Comparison of ENCODE assay signal across 17 cellular contexts in genomic region chr16:16162591-16162990, GRCh38.
DNase-seq lines count a peak whose midpoint lies in the region; TF ChIP-seq lines count a peak whose summit lies in the region.
"Had no signal": no experiment of that assay in that cellular context is flagged by ENCODE, and none has a peak within 500 bp of the region (broad histone marks: within the 10 kb centered on the region; RNA-seq: fewer than 3 reads in every experiment).

No MANE protein-coding gene starts in this region.

- H2BK120ac ChIP-seq in neuronal stem cell (ENCODE audit: low read depth, low read length), result peak overlapping the region; percentile 11

- no peak overlapping the region for H3K4me3 Mint-ChIP-seq in activated CD4-positive, alpha-beta memory T cell treated with anti-CD3 and anti-CD28 coated beads for 36 hours
- H3K4me3 Mint-ChIP-seq in activated CD4-positive, alpha-beta memory T cell treated with anti-CD3 and anti-CD28 coated beads, Interleukin-2, amount 10 ng/mL, durations not matched to agents 7 days and 5 days, result no peak overlapping the region
- H3K4me3 Mint-ChIP-seq: CD4-positive, CD25-positive, alpha-beta regulatory T cell had no signal

- H3K9me3 ChIP-seq in neuronal stem cell (replicated peaks in 1 of 2; ENCODE audit: control insufficient read depth in 2 of 2, insufficient read depth in 1 of 2, low read depth in 1 of 2, low read length in 2 of 2), result peaks cover 23 to 26% of the 10 kb centered on the region in 2 donors
- H3K9me3 ChIP-seq: Caco-2 had no signal

- H2AK5ac ChIP-seq in neuronal stem cell (ENCODE audit: low read depth, low read length), result no peak overlapping the region

- DNase-seq in DMS 273 (lab: John Stamatoyannopoulos, UW; ENCODE audit: unreplicated experiment) (peak; percentile 29), DMS 273 treated with DMSO at 0.1 percent for 48 hours (lab: John Stamatoyannopoulos, UW) (no peak), NAMALWA (ENCODE audit: low spot score) (peak; percentile 41), neuronal stem cell (ENCODE audit: low spot score) (no peak), brain microvascular endothelial cell (no peak)
- DNase-seq in activated CD4-positive, alpha-beta memory T cell treated with anti-CD3 and anti-CD28 coated beads for 36 hours, result peak; percentile 19
- no peak for DNase-seq in activated CD4-positive, alpha-beta memory T cell treated with anti-CD3 and anti-CD28 coated beads, Interleukin-2, amount 10 ng/mL, durations not matched to agents 7 days and 5 days
- DNase-seq in activated CD8-positive, alpha-beta memory T cell treated with anti-CD3 and anti-CD28 coated beads, Interleukin-2, amount 50 U/mL, for 48 hours, result no peak
- DNase-seq: AML-193; Caco-2; CD4-positive, CD25-positive, alpha-beta regulatory T cell; GOT3; KBM-7; NCI-H1694 treated with DMSO at 0.1 percent for 48 hours; NCI-H226; NK-92 treated with Interleukin-12 subunit alpha and Interleukin-12 subunit beta, amount 100 ng/mL, for 24 hours had no signal

- peaks cover 20% of the 10 kb centered on the region for H3K9me3 Mint-ChIP-seq in activated CD4-positive, alpha-beta memory T cell treated with anti-CD3 and anti-CD28 coated beads for 36 hours
- H3K9me3 Mint-ChIP-seq in activated CD4-positive, alpha-beta memory T cell treated with anti-CD3 and anti-CD28 coated beads, Interleukin-2, amount 10 ng/mL, durations not matched to agents 7 days and 5 days, result peaks cover 17% of the 10 kb centered on the region

- TF ChIP-seq CTCF in brain microvascular endothelial cell (IDR thresholded peaks at IDR 0.05; ENCODE audit: low read depth, low read length, missing control alignments), result no peak

- no peak overlapping the region for H2BK15ac ChIP-seq in neuronal stem cell (ENCODE audit: low read length)

- H4K8ac ChIP-seq in neuronal stem cell (ENCODE audit: low read depth, low read length), result no peak overlapping the region

- no peak overlapping the region for H3K4me2 ChIP-seq in neuronal stem cell (ENCODE audit: insufficient read depth, low read length, poor library complexity, severe bottlenecking)

- H3K27me3 ChIP-seq in neuronal stem cell (ENCODE audit: control insufficient read depth in 3 of 3, insufficient read depth in 3 of 3, low read depth in 1 of 3, low read length in 3 of 3), result no peaks in the 10 kb centered on the region
- H3K27me3 ChIP-seq in brain microvascular endothelial cell (replicated peaks), result no peaks in the 10 kb centered on the region

- peaks cover 4% of the 10 kb centered on the region for H3K27me3 Mint-ChIP-seq in activated CD4-positive, alpha-beta memory T cell treated with anti-CD3 and anti-CD28 coated beads for 36 hours
- H3K27me3 Mint-ChIP-seq in activated CD4-positive, alpha-beta memory T cell treated with anti-CD3 and anti-CD28 coated beads, Interleukin-2, amount 10 ng/mL, durations not matched to agents 7 days and 5 days, result peaks cover 3% of the 10 kb centered on the region

- H3K27ac ChIP-seq in neuronal stem cell (replicated peaks; ENCODE audit: low read length) (no peak overlapping the region), brain microvascular endothelial cell (no peak overlapping the region)
- H3K27ac ChIP-seq: 22Rv1 had no signal

- H3K23ac ChIP-seq in neuronal stem cell (ENCODE audit: low read depth, low read length, poor library complexity), result no peak overlapping the region

- CTCF ChIA-PET in activated CD4-positive, alpha-beta memory T cell treated with anti-CD3 and anti-CD28 coated beads for 36 hours (lab: Charles Lee), result interaction anchor here (1.1 kb wide), 1 partner anchor 20 kb away, joined by 3 read pairs; no protein-coding TSS in a partner anchor
- CTCF ChIA-PET in activated CD4-positive, alpha-beta memory T cell treated with anti-CD3 and anti-CD28 coated beads, Interleukin-2, amount 10 ng/mL, durations not matched to agents 7 days and 5 days (lab: Charles Lee), result no interaction called here

- H3K36me3 Mint-ChIP-seq in activated CD4-positive, alpha-beta memory T cell treated with anti-CD3 and anti-CD28 coated beads for 36 hours, result peaks cover 3% of the 10 kb centered on the region
- no peaks in the 10 kb centered on the region for H3K36me3 Mint-ChIP-seq in activated CD4-positive, alpha-beta memory T cell treated with anti-CD3 and anti-CD28 coated beads, Interleukin-2, amount 10 ng/mL, durations not matched to agents 7 days and 5 days (ENCODE audit: low read depth)

- no peak overlapping the region for H3K14ac ChIP-seq in neuronal stem cell (ENCODE audit: low read length)

- no peaks in the 10 kb centered on the region for H3K79me1 ChIP-seq in neuronal stem cell (ENCODE audit: low read depth, low read length)

- intact Hi-C loops in activated CD4-positive, alpha-beta memory T cell treated with anti-CD3 and anti-CD28 coated beads for 36 hours (cut with micrococcal nuclease), result no loop called here

- no peaks in the 10 kb centered on the region for H3K4me1 ChIP-seq in neuronal stem cell (ENCODE audit: control insufficient read depth in 2 of 2, insufficient read depth in 1 of 2, low read depth in 1 of 2, low read length in 2 of 2)
- H3K4me1 ChIP-seq: Caco-2 had no signal

- H3K4me3 ChIP-seq in neuronal stem cell (ENCODE audit: low read length in 2 of 2) (no peak overlapping the region), brain microvascular endothelial cell (ENCODE audit: low read depth, low read length) (no peak overlapping the region)

- no peak overlapping the region for H3K18ac ChIP-seq in neuronal stem cell (ENCODE audit: low read length)

- H3K36me3 ChIP-seq in neuronal stem cell (replicated peaks in 1 of 2; ENCODE audit: control insufficient read depth in 2 of 2, insufficient read depth in 2 of 2, low read length in 2 of 2) (no peaks in the 10 kb centered on the region), brain microvascular endothelial cell (replicated peaks) (no peaks in the 10 kb centered on the region)

- no peak overlapping the region for H2AFZ ChIP-seq in neuronal stem cell (ENCODE audit: low read length)

- POLR2A ChIA-PET in activated CD4-positive, alpha-beta memory T cell treated with anti-CD3 and anti-CD28 coated beads for 36 hours (lab: Charles Lee), result no interaction called here
- POLR2A ChIA-PET in activated CD4-positive, alpha-beta memory T cell treated with anti-CD3 and anti-CD28 coated beads, Interleukin-2, amount 10 ng/mL, durations not matched to agents 7 days and 5 days (lab: Charles Lee), result no interaction called here

- no CpG with 5 or more reads among the region's 3 CpGs for WGBS in neuronal stem cell (ENCODE audit: extremely low coverage in 2 of 2, insufficient read length in 2 of 2, insufficient replicate concordance in 1 of 2), 2 donors

- H3K4me1 Mint-ChIP-seq in activated CD4-positive, alpha-beta memory T cell treated with anti-CD3 and anti-CD28 coated beads for 36 hours (ENCODE audit: low read depth), result no peaks in the 10 kb centered on the region
- no peaks in the 10 kb centered on the region for H3K4me1 Mint-ChIP-seq in activated CD4-positive, alpha-beta memory T cell treated with anti-CD3 and anti-CD28 coated beads, Interleukin-2, amount 10 ng/mL, durations not matched to agents 7 days and 5 days
- H3K4me1 Mint-ChIP-seq: CD4-positive, CD25-positive, alpha-beta regulatory T cell had no signal

- no peak overlapping the region for H2BK5ac ChIP-seq in neuronal stem cell (ENCODE audit: low read length)

- no peak overlapping the region for H4K91ac ChIP-seq in neuronal stem cell (ENCODE audit: low read depth, low read length, poor library complexity)

- H3K4ac ChIP-seq in neuronal stem cell (ENCODE audit: low read length), result no peak overlapping the region

- H2BK12ac ChIP-seq in neuronal stem cell (ENCODE audit: low read length), result no peak overlapping the region

- in situ Hi-C loops in brain microvascular endothelial cell (cut with HindIII; ENCODE audit: low pct_ligation_motif_present, low sequenced_read_pairs), result no loop called here

- H3K9ac ChIP-seq in neuronal stem cell (ENCODE audit: low read depth, low read length, poor library complexity), result no peak overlapping the region

- H3K27ac Mint-ChIP-seq in activated CD4-positive, alpha-beta memory T cell treated with anti-CD3 and anti-CD28 coated beads for 36 hours, result no peak overlapping the region
- no peak overlapping the region for H3K27ac Mint-ChIP-seq in activated CD4-positive, alpha-beta memory T cell treated with anti-CD3 and anti-CD28 coated beads, Interleukin-2, amount 10 ng/mL, durations not matched to agents 7 days and 5 days
- H3K27ac Mint-ChIP-seq: CD4-positive, CD25-positive, alpha-beta regulatory T cell had no signal

Comparison
In these comparisons a context has a peak if more than half of its experiments do, and no peak if none do; other contexts are left out.
1. DNase-seq: peak in DMS 273 (single experiment), activated CD4-positive, alpha-beta memory T cell treated with anti-CD3 and anti-CD28 coated beads for 36 hours (single experiment) and NAMALWA (single experiment); none in DMS 273 treated with DMSO at 0.1 percent for 48 hours (single experiment), activated CD4-positive, alpha-beta memory T cell treated with anti-CD3 and anti-CD28 coated beads, Interleukin-2, amount 10 ng/mL, durations not matched to agents 7 days and 5 days (single experiment), neuronal stem cell (single experiment), activated CD8-positive, alpha-beta memory T cell treated with anti-CD3 and anti-CD28 coated beads, Interleukin-2, amount 50 U/mL, for 48 hours (single experiment) and brain microvascular endothelial cell (single experiment).